ENCODE assay signal across 10 cellular contexts in genomic region chr5:179633501-179634369, GRCh38. TPM values are rescaled to one million over a fixed set of nuclear protein-coding genes. Genes with fewer than 3 reads are reported as not detected.
DNase-seq lines count a peak whose midpoint lies in the region; ATAC-seq and TF ChIP-seq lines count a peak whose summit lies in the region.
"Not testable (repeated sequence)": the region's sequence is repeated elsewhere in the genome, so short reads cannot be mapped to it uniquely, and the experiment has no call there.
"Had no signal": no experiment of that assay in that cellular context is flagged by ENCODE, and none has a peak within 500 bp of the region (broad histone marks: within the 10 kb centered on the region; RNA-seq: fewer than 3 reads in every experiment).

No MANE protein-coding gene starts in this region.

- not testable (repeated sequence) for TF ChIP-seq EP300 in esophagus muscularis mucosa (IDR thresholded peaks at IDR 0.05)

- not testable (repeated sequence) for H3K4me1 ChIP-seq in MM.1S (ENCODE audit: low read length); thoracic aorta (ENCODE audit: control insufficient read depth in 1 of 2, low read depth in 2 of 2)
- H3K4me1 ChIP-seq in esophagus muscularis mucosa: peaks cover 5 to 11% (median 7%) of the 10 kb centered on the region in 4 donors

- not testable (repeated sequence) for H3K9me3 ChIP-seq in MM.1S (replicated peaks; ENCODE audit: insufficient read depth, low read length); esophagus muscularis mucosa; thoracic aorta

- not testable (repeated sequence) for H3K9me2 ChIP-seq in MM.1S (replicated peaks; ENCODE audit: insufficient read depth, low read length)

- TF ChIP-seq POLR2A in esophagus muscularis mucosa (IDR thresholded peaks at IDR 0.05; ENCODE audit: low read depth): not testable (repeated sequence)

- WGBS in esophagus muscularis mucosa: 61% methylated on average over 21 of the region's 38 CpGs

- H3K4me2 ChIP-seq in MM.1S (ENCODE audit: low read depth, low read length): peak overlapping the region; percentile 47; the same call in 1 of the 2 replicates

- peak overlapping the region; percentile 54; the same call in 1 of the 2 replicates for H3K4me3 ChIP-seq in GM08714 (ENCODE audit: low read length)
- H3K4me3 ChIP-seq in MM.1S (ENCODE audit: low read length): peak overlapping the region; percentile 17; the same call in 1 of the 2 replicates
- H3K4me3 ChIP-seq in esophagus muscularis mucosa: peak overlapping the region; percentile 37 to 52 (median 43)
- peak overlapping the region; percentile 54 for H3K4me3 ChIP-seq in thoracic aorta

- not testable (repeated sequence) for H3K4me1 Mint-ChIP-seq in activated T-helper 1 cell treated with anti-CD3 and anti-CD28 coated beads, Interleukin-12 subunit alpha, Interleukin-12 subunit beta, Interleukin-2, Interleukin-4 antibody, amounts not matched to agents 30 ng/mL and 10 ng/mL and 1 ng/mL, durations not matched to agents 14 hours and 24 hours and 36 hours (ENCODE audit: low read depth); naive B cell

- peak; percentile 44 for ATAC-seq in GM21423 (IDR thresholded peaks at IDR 0.05; ENCODE audit: unreplicated experiment)
- ATAC-seq in HG02981 (IDR thresholded peaks at IDR 0.05; ENCODE audit: unreplicated experiment): peak; percentile 61
- peak; percentile 70 to 73 for ATAC-seq in naive B cell (ENCODE audit: low read depth in 2 of 2)
- not testable (repeated sequence) for ATAC-seq in thoracic aorta (ENCODE audit: insufficient number of reproducible peaks, low FRiP score, low read depth)

- not testable (repeated sequence) for H3K36me3 Mint-ChIP-seq in activated T-helper 1 cell treated with anti-CD3 and anti-CD28 coated beads, Interleukin-12 subunit alpha, Interleukin-12 subunit beta, Interleukin-2, Interleukin-4 antibody, amounts not matched to agents 30 ng/mL and 10 ng/mL and 1 ng/mL, durations not matched to agents 14 hours and 24 hours and 36 hours (ENCODE audit: low read depth); naive B cell

- TF ChIP-seq CTCF in MM.1S (IDR thresholded peaks at IDR 0.05; ENCODE audit: low read length); esophagus muscularis mucosa (IDR thresholded peaks at IDR 0.05); thoracic aorta (IDR thresholded peaks at IDR 0.05): not testable (repeated sequence)

- H3K27ac ChIP-seq in MM.1S (ENCODE audit: low read length); thoracic aorta: not testable (repeated sequence)
- peak overlapping the region in 3 of 4 donors; percentile 48 to 62 (median 62) for H3K27ac ChIP-seq in esophagus muscularis mucosa (replicated peaks in 1 of 4)

- peak overlapping the region; percentile 53 for H3K4me3 Mint-ChIP-seq in activated T-helper 1 cell treated with anti-CD3 and anti-CD28 coated beads, Interleukin-12 subunit alpha, Interleukin-12 subunit beta, Interleukin-2, Interleukin-4 antibody, amounts not matched to agents 30 ng/mL and 10 ng/mL and 1 ng/mL, durations not matched to agents 14 hours and 24 hours and 36 hours
- H3K4me3 Mint-ChIP-seq in naive B cell: not testable (repeated sequence)

- not testable (repeated sequence) for H3F3A ChIP-seq in MM.1S (ENCODE audit: insufficient read depth, low read length)

- not testable (repeated sequence) for DNase-seq in MM.1S; activated T-helper 1 cell treated with anti-CD3 and anti-CD28 coated beads, Interleukin-12 subunit alpha, Interleukin-12 subunit beta, Interleukin-2, Interleukin-4 antibody, amounts not matched to agents 30 ng/mL and 10 ng/mL and 1 ng/mL, durations not matched to agents 14 hours and 24 hours and 36 hours (ENCODE audit: low spot score); esophagus muscularis mucosa (ENCODE audit: extremely low spot score); naive B cell; thoracic aorta (ENCODE audit: low spot score)

- not testable (repeated sequence) for H3K27me3 ChIP-seq in MM.1S (replicated peaks; ENCODE audit: insufficient read depth, low read length); esophagus muscularis mucosa; thoracic aorta (replicated peaks; ENCODE audit: insufficient read depth)

- not testable (repeated sequence) for H3K27ac Mint-ChIP-seq in activated T-helper 1 cell treated with anti-CD3 and anti-CD28 coated beads, Interleukin-12 subunit alpha, Interleukin-12 subunit beta, Interleukin-2, Interleukin-4 antibody, amounts not matched to agents 30 ng/mL and 10 ng/mL and 1 ng/mL, durations not matched to agents 14 hours and 24 hours and 36 hours; naive B cell

- intact Hi-C loops in activated T-helper 1 cell treated with anti-CD3 and anti-CD28 coated beads, Interleukin-12 subunit alpha, Interleukin-12 subunit beta, Interleukin-2, Interleukin-4 antibody, amounts not matched to agents 30 ng/mL and 10 ng/mL and 1 ng/mL, durations not matched to agents 14 hours and 24 hours and 36 hours (cut with micrococcal nuclease); esophagus muscularis mucosa (cut with DNase I): not testable (repeated sequence)

- not testable (repeated sequence) for H2AFZ ChIP-seq in MM.1S (ENCODE audit: low read length)

- H4K20me1 ChIP-seq in MM.1S (ENCODE audit: insufficient read depth, low read length): not testable (repeated sequence)

- not testable (repeated sequence) for H3K9me3 Mint-ChIP-seq in activated T-helper 1 cell treated with anti-CD3 and anti-CD28 coated beads, Interleukin-12 subunit alpha, Interleukin-12 subunit beta, Interleukin-2, Interleukin-4 antibody, amounts not matched to agents 30 ng/mL and 10 ng/mL and 1 ng/mL, durations not matched to agents 14 hours and 24 hours and 36 hours; naive B cell

- not testable (repeated sequence) for H3K27me3 Mint-ChIP-seq in activated T-helper 1 cell treated with anti-CD3 and anti-CD28 coated beads, Interleukin-12 subunit alpha, Interleukin-12 subunit beta, Interleukin-2, Interleukin-4 antibody, amounts not matched to agents 30 ng/mL and 10 ng/mL and 1 ng/mL, durations not matched to agents 14 hours and 24 hours and 36 hours (ENCODE audit: insufficient read depth); naive B cell

- not testable (repeated sequence) for H3K9ac ChIP-seq in MM.1S (ENCODE audit: low read length)

- H3K79me2 ChIP-seq in MM.1S (ENCODE audit: low read length): not testable (repeated sequence)

- not testable (repeated sequence) for H3K36me3 ChIP-seq in MM.1S (replicated peaks; ENCODE audit: insufficient read depth, low read length); esophagus muscularis mucosa; thoracic aorta

RNA-seq across cellular contexts. Expression of gene HNRNPH1, which starts 10.3 kb away (rescaled TPM):
- total RNA-seq in activated T-helper 1 cell treated with anti-CD3 and anti-CD28 coated beads, Interleukin-12 subunit alpha, Interleukin-12 subunit beta, Interleukin-2, Interleukin-4 antibody, amounts not matched to agents 30 ng/mL and 10 ng/mL and 1 ng/mL, durations not matched to agents 14 hours and 24 hours and 36 hours: 987 and 1,028 TPM in 2 replicates
- total RNA-seq in esophagus muscularis mucosa (100 to 1,000 TPM; 234 to 369 (median 244) TPM), thoracic aorta (100 to 1,000 TPM; 442 to 785 TPM)
- 100 to 1,000 TPM in 4 of 6 donors, 10 to 100 TPM in 2; 21.4 to 139 (median 111) TPM for polyA plus RNA-seq in naive B cell (ENCODE audit: low read depth in 6 of 6)

RNA-seq across cellular contexts. Expression of gene CBY3, which starts 47.1 kb away (rescaled TPM):
- 0.66 and 1.0 TPM in 2 replicates for total RNA-seq in activated T-helper 1 cell treated with anti-CD3 and anti-CD28 coated beads, Interleukin-12 subunit alpha, Interleukin-12 subunit beta, Interleukin-2, Interleukin-4 antibody, amounts not matched to agents 30 ng/mL and 10 ng/mL and 1 ng/mL, durations not matched to agents 14 hours and 24 hours and 36 hours
- total RNA-seq in esophagus muscularis mucosa: not detected
- polyA plus RNA-seq in naive B cell (ENCODE audit: low read depth in 6 of 6): under 1 TPM in 1 of 6 donors, not detected in 5; 0.39 TPM
- 1 to 10 TPM in 1 of 2 donors, not detected in 1; 1.4 TPM for total RNA-seq in thoracic aorta
- total RNA-seq: M059J, SK-MEL-5 had no signal
